26 cellular contexts compared by ENCODE assay signal in genomic region chr10:9205558-9205957, GRCh38.
"Had no signal": no experiment of that assay in that cellular context is flagged by ENCODE, and none has a peak within 500 bp of the region (broad histone marks: within the 10 kb centered on the region; RNA-seq: fewer than 3 reads in every experiment).

No MANE protein-coding gene starts in this region.

- H3K4me3 ChIP-seq: stomach, suprapubic skin, testis, thoracic aorta, thyroid gland, tibial artery, tibial nerve, transverse colon, upper lobe of left lung, upper lobe of right lung, uterus, vagina had no signal

- DNase-seq: stimulated activated CD4-positive, alpha-beta T cell treated with anti-CD3 and anti-CD28 coated beads, Interleukin-2, amount 100 ng/mL, for 48 hours; stimulated activated CD4-positive, alpha-beta T cell treated with anti-CD3 and anti-CD28 coated beads, Interleukin-4, amount 100 ng/mL, for 1 hour; stimulated activated CD4-positive, alpha-beta T cell treated with anti-CD3 and anti-CD28 coated beads, Interleukin-4, amount 100 ng/mL, for 24 hours; stimulated activated CD4-positive, alpha-beta T cell treated with anti-CD3 and anti-CD28 coated beads, Interleukin-4, amount 100 ng/mL, for 4 hours; stimulated activated CD8-positive, alpha-beta memory T cell treated with anti-CD3 and anti-CD28 coated beads, Interleukin-4, amount 100 ng/mL, for 48 hours; stimulated activated naive B cell treated with anti-CD40 and anti-IgM and Interleukin-4, amounts not matched to agents 10 μg/mL and 1 μg/mL and 100 μg/mL, for 72 hours; stimulated activated naive CD4-positive, alpha-beta T cell; stimulated activated naive CD4-positive, alpha-beta T cell treated with Interleukin-2 at 50 U/mL for 16 hours; stimulated activated naive CD8-positive, alpha-beta T cell treated with anti-CD3 and anti-CD28 coated beads, Interleukin-15, amount 100 ng/mL, for 72 hours; stimulated activated naive CD8-positive, alpha-beta T cell treated with anti-CD3 and anti-CD28 coated beads, Interleukin-15, Interleukin-2, amounts not matched to agents 100 U/mL and 50 U/mL, for 24 hours; stomach; substantia nigra; testis; thyroid gland; tibial artery; transverse colon; trophoblast cell; upper lobe of left lung; upper lobe of right lung; uterus had no signal

- ATAC-seq: stimulated activated effector memory CD8-positive, alpha-beta T cell treated with anti-CD3 and anti-CD28 coated beads, Interleukin-12 subunit alpha, Interleukin-12 subunit beta, amount 100 ng/mL, for 72 hours; stimulated activated memory B cell treated with anti-CD40 and anti-IgM and Interleukin-4, amounts not matched to agents 10 μg/mL and 1 μg/mL and 100 μg/mL, for 72 hours; stimulated activated naive B cell treated with anti-CD40 and anti-IgM and Interleukin-4, amounts not matched to agents 10 μg/mL and 1 μg/mL and 100 μg/mL, for 72 hours; stimulated activated naive CD8-positive, alpha-beta T cell treated with anti-CD3 and anti-CD28 coated beads, Interleukin-15, amount 100 ng/mL, for 72 hours; stimulated activated naive CD8-positive, alpha-beta T cell treated with anti-CD3 and anti-CD28 coated beads, Interleukin-15, Interleukin-2, amounts not matched to agents 100 U/mL and 50 U/mL, for 24 hours; upper lobe of right lung had no signal

- H3K9me3 ChIP-seq: stomach, suprapubic skin, testis, thoracic aorta, thyroid gland, tibial artery, tibial nerve, transverse colon, upper lobe of left lung, upper lobe of right lung, uterus, vagina had no signal

- H3K36me3 ChIP-seq: stomach, suprapubic skin, thoracic aorta, thyroid gland, tibial artery, tibial nerve, transverse colon, upper lobe of left lung, upper lobe of right lung, uterus, vagina had no signal

- H3K27ac ChIP-seq: stomach, suprapubic skin, testis, thoracic aorta, thyroid gland, tibial artery, tibial nerve, transverse colon, upper lobe of left lung, upper lobe of right lung, uterus, vagina had no signal

- H3K27me3 ChIP-seq: stomach, suprapubic skin, testis, thyroid gland, tibial nerve, upper lobe of left lung, upper lobe of right lung, uterus, vagina had no signal

- H3K4me1 ChIP-seq: testis, thyroid gland, tibial artery, transverse colon, upper lobe of left lung, upper lobe of right lung, uterus had no signal
